Comparison of ENCODE assay signal across 9 cellular contexts in the genomic region with DNA sequence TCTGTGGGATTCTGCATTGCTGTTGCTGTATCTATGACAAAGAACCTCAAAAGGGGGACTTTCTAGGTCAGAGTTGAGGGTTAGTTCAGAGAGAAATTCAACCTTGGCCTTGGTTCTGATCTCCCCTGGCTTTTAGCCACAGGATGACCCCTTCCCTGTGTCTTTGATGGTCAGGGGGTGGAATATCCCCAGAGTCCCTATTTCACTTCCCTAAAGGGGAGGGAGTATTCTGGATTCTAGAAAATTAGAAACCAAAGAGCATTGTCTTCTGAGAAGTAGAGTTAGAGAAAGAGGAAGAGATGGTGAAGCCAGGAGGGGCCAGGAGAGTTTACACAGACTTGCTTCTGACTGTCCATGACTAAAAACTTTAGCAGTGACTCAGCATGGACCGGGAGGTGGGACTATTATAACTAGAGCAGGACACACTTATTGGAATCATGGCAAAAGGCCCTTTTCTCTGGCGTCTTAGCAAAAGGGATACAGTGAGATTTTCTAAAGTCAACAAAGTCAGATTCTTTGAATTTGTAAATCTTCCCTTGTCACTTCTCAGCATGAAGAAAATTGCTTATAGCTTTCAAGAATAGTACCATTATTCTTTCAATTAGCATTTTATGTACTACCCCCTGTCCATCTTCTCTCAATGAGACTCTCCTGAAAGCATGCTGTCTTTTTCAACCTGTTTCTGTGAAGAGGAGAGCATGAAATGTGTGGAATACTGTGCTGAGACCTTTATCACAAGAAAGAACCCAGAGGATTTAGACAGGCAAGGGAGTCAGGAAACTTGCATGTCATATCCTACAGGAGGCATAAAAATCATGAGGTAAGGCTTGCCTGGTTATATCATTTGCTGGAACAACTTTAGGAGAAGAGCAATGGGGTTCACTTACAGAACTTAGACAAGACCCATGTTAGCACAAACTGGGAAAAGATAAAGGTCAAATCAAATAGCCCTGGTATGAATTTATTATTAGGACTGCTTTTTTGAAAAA. TPM values are rescaled to one million over a fixed set of nuclear protein-coding genes. Genes with fewer than 3 reads are reported as not detected.
DNase-seq lines count a peak whose midpoint lies in the region; ATAC-seq, FAIRE-seq and TF ChIP-seq lines count a peak whose summit lies in the region.
"Had no signal": no experiment of that assay in that cellular context is flagged by ENCODE, and none has a peak within 500 bp of the region (broad histone marks: within the 10 kb centered on the region; RNA-seq: fewer than 3 reads in every experiment).

No MANE protein-coding gene starts in this region.

- TF ChIP-seq POLR2A in gastroesophageal sphincter (IDR thresholded peaks at IDR 0.05), result no peak

- H3K27ac ChIP-seq in gastroesophageal sphincter, result peak overlapping the region in 2 of 4 donors; percentile 37 to 53

- H3K36me3 ChIP-seq in gastroesophageal sphincter, result no peaks in the 10 kb centered on the region

- H3K27me3 ChIP-seq in gastroesophageal sphincter, result no peaks in the 10 kb centered on the region

- H3K4me3 ChIP-seq in gastroesophageal sphincter, result no peak overlapping the region

- WGBS in gastroesophageal sphincter (ENCODE audit: low coverage in 1 of 2), 2 donors, result 0 to 20% methylated on average over 1 to 2 of the region's 2 CpGs

- peak; percentile 58 for FAIRE-seq in RCC 7860 (lab: Jason Lieb, UNC)

- H3K4me1 ChIP-seq in gastroesophageal sphincter, result peaks cover 0 to 14% (median 0%) of the 10 kb centered on the region in 3 donors

- TF ChIP-seq CTCF in gastroesophageal sphincter (IDR thresholded peaks at IDR 0.05), result no peak

- no peak for TF ChIP-seq EP300 in gastroesophageal sphincter (IDR thresholded peaks at IDR 0.05)

- ATAC-seq in gastroesophageal sphincter, result peak; percentile 86
- ATAC-seq in HG03469 (IDR thresholded peaks at IDR 0.05; ENCODE audit: unreplicated experiment), result no peak
- no peak for ATAC-seq in esophagus mucosa
- ATAC-seq in GM18867 (IDR thresholded peaks at IDR 0.05; ENCODE audit: unreplicated experiment), result no peak
- ATAC-seq: natural killer cell treated with Interleukin-12 subunit alpha and Interleukin-12 subunit beta and Interleukin-15 and Interleukin-18, amount 100 ng/mL, for 72 hours had no signal

- no peaks in the 10 kb centered on the region for H3K9me3 ChIP-seq in gastroesophageal sphincter

- DNase-seq in GM03348 (ENCODE audit: low spot score) (peak; percentile 71), RCC 7860 (ENCODE audit: low spot score) (peak; percentile 58), retina (peak; percentile 11)
- DNase-seq in activated CD4-positive, alpha-beta T cell treated with anti-CD3 and anti-CD28 coated beads, Interleukin-2, amount 50 U/mL, for 4 hours, result no peak

RNA-seq across cellular contexts. Expression of a gene that starts 56.5 kb away (rescaled TPM):
- total RNA-seq in gastroesophageal sphincter, result 10 to 100 TPM; 27.1 to 65.4 (median 47.6) TPM
- 7.5 TPM for total RNA-seq in esophagus mucosa

Comparison
In these comparisons a context has a peak if more than half of its experiments do, and no peak if none do; other contexts are left out.
1. DNase-seq: peak in GM03348 (single experiment), RCC 7860 (single experiment) and retina (single experiment); none in activated CD4-positive, alpha-beta T cell treated with anti-CD3 and anti-CD28 coated beads, Interleukin-2, amount 50 U/mL, for 4 hours (0 of 2).